ENCODE assay signal across 1 cellular context in genomic region chr18:42192251-42193248, GRCh38.
TF ChIP-seq lines count a peak whose summit lies in the region.

No MANE protein-coding gene starts in this region.

TF ChIP-seq in HEK293, 187 proteins besides CTCF, POLR2A, EP300 and RAD21 (continued from another document):
- TF ChIP-seq KLF7 (tag by site-specific recombination; IDR thresholded peaks at IDR 0.05; ENCODE audit: borderline replicate concordance) = no peak
- no peak for TF ChIP-seq GLIS2 (tag by site-specific recombination; IDR thresholded peaks at IDR 0.05)
- TF ChIP-seq TCF7L2 (IDR thresholded peaks at IDR 0.05; ENCODE audit: borderline replicate concordance, low read depth, low read length) = peak; percentile 64; the same call in 1 of the 2 replicates
- TF ChIP-seq ZNF354C (tag by site-specific recombination; IDR thresholded peaks at IDR 0.05; ENCODE audit: borderline replicate concordance, low read depth) = no peak
